ENCODE assay signal across 15 cellular contexts in genomic region chr1:200638073-200638472, GRCh38. TPM values are rescaled to one million over a fixed set of nuclear protein-coding genes. Genes with fewer than 3 reads are reported as not detected.
A peak's percentile ranks its signal among the peaks of the same experiment; 100 is the strongest.
DNase-seq lines count a peak whose midpoint lies in the region; ATAC-seq and TF ChIP-seq lines count a peak whose summit lies in the region.
"Had no signal": no experiment of that assay in that cellular context is flagged by ENCODE, and none has a peak within 500 bp of the region (broad histone marks: within the 10 kb centered on the region; RNA-seq: fewer than 3 reads in every experiment).

No MANE protein-coding gene starts in this region.

- POLR2A ChIA-PET in WTC11 (lab: Charles Lee) = no interaction called here

- peaks cover 2% of the 10 kb centered on the region; the same call in 1 of the 2 replicates for H3K4me1 Mint-ChIP-seq in WTC11

- H3K9me3 ChIP-seq in mucosa of descending colon = no peaks in the 10 kb centered on the region
- H3K9me3 ChIP-seq in effector memory CD4-positive, alpha-beta T cell (ENCODE audit: control insufficient read depth, low read length) = no peaks in the 10 kb centered on the region
- H3K9me3 ChIP-seq in esophagus squamous epithelium = no peaks in the 10 kb centered on the region

- TF ChIP-seq POLR2A in esophagus squamous epithelium (IDR thresholded peaks at IDR 0.05) = no peak

- H3K4me1 ChIP-seq in mucosa of descending colon (ENCODE audit: low read depth) (no peaks in the 10 kb centered on the region), esophagus squamous epithelium (peaks cover 6 to 33% (median 15%) of the 10 kb centered on the region in 3 donors)
- H3K4me1 ChIP-seq in effector memory CD4-positive, alpha-beta T cell (ENCODE audit: control insufficient read depth, insufficient read depth, low read length, poor library complexity, severe bottlenecking) = no peaks in the 10 kb centered on the region

- no peaks in the 10 kb centered on the region for H3K9me3 Mint-ChIP-seq in WTC11
- H3K9me3 Mint-ChIP-seq: CD4-positive, alpha-beta T cell; H9 had no signal

- DNase-seq in GM10266 (ENCODE audit: extremely low spot score) (no peak), OCI-M1 (lab: John Stamatoyannopoulos, UW) (peak; percentile 18), WTC11 (ENCODE audit: low spot score) (no peak), mucosa of descending colon (no peak), esophagus squamous epithelium (lab: John Stamatoyannopoulos, UW) (no peak), NCI-H82 (lab: John Stamatoyannopoulos, UW) (no peak)
- no peak for DNase-seq in effector memory CD4-positive, alpha-beta T cell
- DNase-seq: CD4-positive, alpha-beta T cell; DND-41; GF-D8; H9; NCI-H226; NCI-H526 treated with DMSO at 0.1 percent for 48 hours; SIG-M5 had no signal

- H3K36me3 Mint-ChIP-seq in WTC11 = no peaks in the 10 kb centered on the region

- no peaks in the 10 kb centered on the region for H3K27me3 Mint-ChIP-seq in WTC11 (ENCODE audit: low read depth)
- H3K27me3 Mint-ChIP-seq: CD4-positive, alpha-beta T cell had no signal

- H3K27me3 ChIP-seq in effector memory CD4-positive, alpha-beta T cell (replicated peaks; ENCODE audit: control insufficient read depth, insufficient read depth, low read length, poor library complexity, severe bottlenecking) = no peaks in the 10 kb centered on the region
- no peaks in the 10 kb centered on the region for H3K27me3 ChIP-seq in esophagus squamous epithelium

- H3K27ac Mint-ChIP-seq in WTC11 = peak overlapping the region; percentile 49; the same call in 1 of the 2 replicates
- H3K27ac Mint-ChIP-seq: CD4-positive, alpha-beta T cell had no signal

- CTCF ChIA-PET in WTC11 (lab: Charles Lee) = no interaction called here

- intact Hi-C loops in mucosa of descending colon (cut with DNase I, micrococcal nuclease) (no loop called here), esophagus squamous epithelium (cut with DNase I) (no loop called here)

- H3K27ac ChIP-seq in effector memory CD4-positive, alpha-beta T cell (ENCODE audit: insufficient read depth, low read length, poor library complexity, severe bottlenecking) = no peak overlapping the region
- H3K27ac ChIP-seq in esophagus squamous epithelium = no peak overlapping the region

- H3K4me3 ChIP-seq in mucosa of descending colon (no peak overlapping the region), esophagus squamous epithelium (no peak overlapping the region)
- H3K4me3 ChIP-seq in effector memory CD4-positive, alpha-beta T cell (ENCODE audit: insufficient read depth, low read depth, low read length, poor library complexity, severe bottlenecking) = no peak overlapping the region

- TF ChIP-seq CTCF in GM10266 (IDR thresholded peaks at IDR 0.05; ENCODE audit: control insufficient read depth, insufficient read depth, low read depth, missing control alignments) (peak; percentile 4), WTC11 (IDR thresholded peaks at IDR 0.05) (no peak), mucosa of descending colon (IDR thresholded peaks at IDR 0.05) (no peak), esophagus squamous epithelium (IDR thresholded peaks at IDR 0.05) (no peak)

- no peak overlapping the region for H3K4me3 Mint-ChIP-seq in WTC11
- H3K4me3 Mint-ChIP-seq: CD4-positive, alpha-beta T cell; H9 had no signal

- ATAC-seq in WTC11 = peak; percentile 30; the same call in 1 of the 2 replicates
- ATAC-seq in mucosa of descending colon = peak; percentile 14
- no peak for ATAC-seq in GM19035 (IDR thresholded peaks at IDR 0.05; ENCODE audit: unreplicated experiment)

- H3K36me3 ChIP-seq in mucosa of descending colon (ENCODE audit: low read depth) (no peaks in the 10 kb centered on the region), esophagus squamous epithelium (peaks cover 0 to 3% (median 0%) of the 10 kb centered on the region in 3 donors)
- no peaks in the 10 kb centered on the region for H3K36me3 ChIP-seq in effector memory CD4-positive, alpha-beta T cell (ENCODE audit: control insufficient read depth, insufficient read depth, low read length)

- 79 to 86% methylated on average over 7 of the region's 7 CpGs for WGBS in esophagus squamous epithelium, 2 donors

TF ChIP-seq in WTC11, 78 proteins besides CTCF, POLR2A, EP300 and RAD21:
- no peak for TF ChIP-seq PRRX2 (CRISPR knock-in tag; IDR thresholded peaks at IDR 0.05)
- TF ChIP-seq ATF3 (CRISPR knock-in tag; conservative IDR thresholded peaks at IDR 0.05) = no peak
- no peak for TF ChIP-seq SMAD3 (CRISPR knock-in tag; IDR thresholded peaks at IDR 0.05; ENCODE audit: borderline replicate concordance)
- no peak for TF ChIP-seq MAX (CRISPR knock-in tag; IDR thresholded peaks at IDR 0.05)
- no peak for TF ChIP-seq ELF4 (CRISPR knock-in tag; IDR thresholded peaks at IDR 0.05; ENCODE audit: low read depth)
- no peak for TF ChIP-seq ZBTB43 (CRISPR knock-in tag; IDR thresholded peaks at IDR 0.05)
- TF ChIP-seq HMGA2 (CRISPR knock-in tag; IDR thresholded peaks at IDR 0.05) = no peak
- no peak for TF ChIP-seq ESRRA (CRISPR knock-in tag; IDR thresholded peaks at IDR 0.05; ENCODE audit: borderline replicate concordance)
- no peak for TF ChIP-seq ZNF121 (CRISPR knock-in tag; IDR thresholded peaks at IDR 0.05)
TF ChIP-seq in WTC11: peak in this region for 0.

RNA-seq across cellular contexts. Expression of gene KIF14, which starts 17.5 kb away (rescaled TPM):
- total RNA-seq in WTC11 (2021) = 20.0 to 24.4 TPM (median 20.7 TPM) in 3 replicates
- 1 to 10 TPM in 1 of 3 donors, under 1 TPM in 2; 0.60 to 3.0 (median 0.81) TPM for total RNA-seq in mucosa of descending colon
- total RNA-seq in esophagus squamous epithelium = 1 to 10 TPM; 1.5 to 5.8 (median 3.1) TPM

RNA-seq across cellular contexts. Expression of gene DDX59, which starts 31.6 kb away (rescaled TPM):
- total RNA-seq in WTC11 (2021) (15.5 to 19.4 TPM (median 17.0 TPM) in 3 replicates), mucosa of descending colon (10 to 100 TPM; 17.7 to 28.5 (median 26.2) TPM), esophagus squamous epithelium (10 to 100 TPM; 10.2 to 16.8 (median 12.4) TPM)
